Comparison of ENCODE assay signal across 8 cellular contexts in the genomic region with DNA sequence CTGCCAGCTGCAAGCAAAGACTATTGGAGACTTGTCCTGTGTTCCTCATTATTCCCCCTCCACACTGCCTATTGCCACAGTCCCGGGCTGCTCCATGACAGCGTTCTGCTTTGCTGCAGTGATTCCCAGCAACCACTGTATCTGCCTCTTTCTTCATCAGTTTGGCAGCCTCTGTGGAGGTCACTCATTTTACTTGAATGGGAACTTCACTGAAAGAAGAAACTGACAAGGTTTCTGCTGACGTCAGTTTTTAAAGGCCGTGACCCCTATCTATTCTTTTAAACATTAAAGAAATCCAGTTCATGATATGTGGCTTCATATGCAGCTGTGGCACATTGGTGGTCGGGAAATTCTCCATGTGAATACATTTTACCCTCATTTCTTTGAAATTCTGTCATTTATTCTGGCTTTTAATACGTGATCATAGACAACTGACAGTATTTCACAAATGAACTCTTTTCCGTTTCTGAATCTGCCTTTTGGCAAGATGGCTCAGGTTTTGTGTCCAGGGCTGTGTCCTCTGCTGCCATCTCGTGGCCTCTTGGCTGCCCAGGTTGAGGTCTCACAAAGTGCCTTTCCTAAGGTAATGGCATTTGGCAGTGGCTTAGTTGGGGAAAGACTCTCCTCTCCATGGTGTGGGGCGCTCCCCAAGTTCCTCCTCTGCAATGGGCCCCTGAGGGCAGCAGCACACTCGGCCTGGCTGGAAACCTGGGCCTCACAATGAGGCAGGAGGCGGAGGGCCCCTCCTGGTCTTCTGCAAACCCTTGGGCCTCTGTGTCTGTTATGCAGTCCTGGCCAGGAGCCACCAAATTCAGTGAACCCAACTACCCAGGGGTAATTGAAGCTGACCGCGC. TPM values are rescaled to one million over a fixed set of nuclear protein-coding genes. Genes with fewer than 3 reads are reported as not detected.
A peak's percentile ranks its signal among the peaks of the same experiment; 100 is the strongest.
DNase-seq lines count a peak whose midpoint lies in the region; ATAC-seq and TF ChIP-seq lines count a peak whose summit lies in the region.

No MANE protein-coding gene starts in this region.

- H3K27me3 ChIP-seq in A673 (replicated peaks; ENCODE audit: insufficient read depth, low read depth, low read length, poor library complexity): no peaks in the 10 kb centered on the region

- ATAC-seq in activated CD4-positive, alpha-beta T cell treated with anti-CD3 and anti-CD28 coated beads for 36 hours: no peak
- ATAC-seq in left lobe of liver (peak; percentile 63), GM19328 (IDR thresholded peaks at IDR 0.05; ENCODE audit: unreplicated experiment) (no peak)

- H3K27ac Mint-ChIP-seq in activated CD4-positive, alpha-beta T cell treated with anti-CD3 and anti-CD28 coated beads for 36 hours: no peak overlapping the region

- H3K27ac ChIP-seq in A673 (ENCODE audit: low read depth, low read length, poor library complexity, severe bottlenecking): peak overlapping the region; percentile 62

- POLR2A ChIA-PET in A673 (lab: Charles Lee; ENCODE audit: low non-redundant PET): no interaction called here
- POLR2A ChIA-PET in activated CD4-positive, alpha-beta T cell treated with anti-CD3 and anti-CD28 coated beads for 36 hours (lab: Charles Lee): no interaction called here

- H3K36me3 ChIP-seq in A673 (ENCODE audit: insufficient read depth, low read length, poor library complexity, severe bottlenecking): no peaks in the 10 kb centered on the region

- H3K4me1 ChIP-seq in A673 (ENCODE audit: insufficient read depth, low read length, poor library complexity, severe bottlenecking): peaks cover 27% of the 10 kb centered on the region

- DNase-seq in A673 (ENCODE audit: low spot score) (peak; percentile 87), GM20000 (ENCODE audit: low spot score) (peak; percentile 69), NCI-H345 (lab: John Stamatoyannopoulos, UW) (peak; percentile 82), choroid plexus epithelial cell (ENCODE audit: low read depth) (peak; percentile 86), left lobe of liver (ENCODE audit: low spot score) (peak; percentile 90)
- peak; percentile 90 for DNase-seq in activated CD4-positive, alpha-beta T cell treated with anti-CD3 and anti-CD28 coated beads for 36 hours
- DNase-seq in stimulated activated CD4-positive, alpha-beta T cell treated with anti-CD3 and anti-CD28 coated beads, Interleukin-1b, Interleukin-23, amount 100 ng/mL, for 48 hours: peak; percentile 80

- no peaks in the 10 kb centered on the region for H3K9me3 ChIP-seq in A673 (ENCODE audit: low read depth, low read length, poor library complexity, severe bottlenecking)

- no peaks in the 10 kb centered on the region for H3K36me3 Mint-ChIP-seq in activated CD4-positive, alpha-beta T cell treated with anti-CD3 and anti-CD28 coated beads for 36 hours (ENCODE audit: low read depth)

- intact Hi-C loops in A673 (cut with micrococcal nuclease; ENCODE audit: unreplicated experiment): loop anchor here (5.0 kb wide), 1 partner anchor 249 kb away; no protein-coding TSS in a partner anchor
- intact Hi-C loops in activated CD4-positive, alpha-beta T cell treated with anti-CD3 and anti-CD28 coated beads for 36 hours (cut with DNase I, micrococcal nuclease): loop anchor here in 1 of 2 experiments (2.0 kb wide), 1 partner anchor 38 kb away; no protein-coding TSS in a partner anchor

- TF ChIP-seq CTCF in A673 (conservative IDR thresholded peaks at IDR 0.05; ENCODE audit: low read depth, low read length): peak; percentile 97
- peak; percentile 84 for TF ChIP-seq CTCF in GM20000 (IDR thresholded peaks at IDR 0.05; ENCODE audit: extremely low read depth, missing control alignments)
- TF ChIP-seq CTCF in choroid plexus epithelial cell (conservative IDR thresholded peaks at IDR 0.05; ENCODE audit: low read depth, low read length): peak; percentile 93

- CTCF ChIA-PET in A673 (lab: Charles Lee): interaction anchor here (3.9 kb wide), 1 partner anchor 91 kb away, joined by 55 read pairs; no protein-coding TSS in a partner anchor
- CTCF ChIA-PET in activated CD4-positive, alpha-beta T cell treated with anti-CD3 and anti-CD28 coated beads for 36 hours (lab: Charles Lee): interaction anchor here (0.7 to 6.1 kb wide), 9 partner anchors 9 to 112 kb away, joined by 3 to 111 read pairs (median 30); no protein-coding TSS in a partner anchor

- H3K9me3 Mint-ChIP-seq in activated CD4-positive, alpha-beta T cell treated with anti-CD3 and anti-CD28 coated beads for 36 hours (ENCODE audit: low read depth): no peaks in the 10 kb centered on the region

- H3K4me3 ChIP-seq in A673 (ENCODE audit: low read depth, low read length, poor library complexity, severe bottlenecking): no peak overlapping the region
- H3K4me3 ChIP-seq in choroid plexus epithelial cell (ENCODE audit: low read depth, low read length): no peak overlapping the region

- no peaks in the 10 kb centered on the region for H3K27me3 Mint-ChIP-seq in activated CD4-positive, alpha-beta T cell treated with anti-CD3 and anti-CD28 coated beads for 36 hours

- H3K4me3 Mint-ChIP-seq in activated CD4-positive, alpha-beta T cell treated with anti-CD3 and anti-CD28 coated beads for 36 hours: no peak overlapping the region

- peaks cover 44% of the 10 kb centered on the region for H3K4me1 Mint-ChIP-seq in activated CD4-positive, alpha-beta T cell treated with anti-CD3 and anti-CD28 coated beads for 36 hours

- no TSS peak for BruUV-seq in A673 (replicated peaks; lab: Mats Ljungman, UMichigan)

RNA-seq across cellular contexts. Expression of gene TMEM253, which starts 5.9 kb away (rescaled TPM):
- total RNA-seq in A673 (2021): 0.48 and 0.49 TPM in 2 replicates
- total RNA-seq in activated CD4-positive, alpha-beta T cell treated with anti-CD3 and anti-CD28 coated beads for 36 hours: under 1 TPM in 1 of 2 experiments, not detected in 1; 0.44 TPM
- total RNA-seq in left lobe of liver: 0.15 TPM

RNA-seq across cellular contexts. Expression of gene ZNF219, which starts 8.3 kb away (rescaled TPM):
- 78.0 and 84.6 TPM in 2 replicates for total RNA-seq in A673 (2021)
- 10 to 100 TPM in 1 of 2 experiments, 1 to 10 TPM in 1; 9.6 to 10.8 TPM for total RNA-seq in activated CD4-positive, alpha-beta T cell treated with anti-CD3 and anti-CD28 coated beads for 36 hours
- 8.0 TPM for total RNA-seq in left lobe of liver

RNA-seq across cellular contexts. Expression of gene ARHGEF40, which starts 36.6 kb away (rescaled TPM):
- total RNA-seq in A673 (2021) (89.6 and 94.1 TPM in 2 replicates), left lobe of liver (41.9 TPM)
- total RNA-seq in activated CD4-positive, alpha-beta T cell treated with anti-CD3 and anti-CD28 coated beads for 36 hours: under 1 TPM; 0.05 to 0.09 TPM

RNA-seq across cellular contexts. Expression of gene RNASE8, which starts 49.1 kb away (rescaled TPM):
- not detected in 2 replicates for total RNA-seq in A673 (2021)
- not detected for total RNA-seq in activated CD4-positive, alpha-beta T cell treated with anti-CD3 and anti-CD28 coated beads for 36 hours
- not detected for total RNA-seq in left lobe of liver

RNA-seq across cellular contexts. Expression of gene OR5AU1, which starts 49.1 kb away (rescaled TPM):
- total RNA-seq in A673 (2021) (not detected in 2 replicates), left lobe of liver (not detected)
- under 1 TPM in 1 of 2 experiments, not detected in 1; 0.02 TPM for total RNA-seq in activated CD4-positive, alpha-beta T cell treated with anti-CD3 and anti-CD28 coated beads for 36 hours

Comparison
In these comparisons a context has a peak if more than half of its experiments do, and no peak if none do; other contexts are left out.
1. RNA of gene ARHGEF40, which starts 36.6 kb away (total RNA-seq): 89.6 to 94.1 TPM in A673 and 41.9 TPM in left lobe of liver (single experiment); 0.05 to 0.09 TPM in activated CD4-positive, alpha-beta T cell treated with anti-CD3 and anti-CD28 coated beads for 36 hours; every median in the first group is over 10 times any median in the second.
2. Peak in every context shown above with its lines, with median percentiles within 50 percentile points of each other: DNase-seq and CTCF ChIP-seq.